In genomic region chr4:153083447-153083921, GRCh38 we compare ENCODE assay signal across 8 cellular contexts.
A peak's percentile ranks its signal among the peaks of the same experiment; 100 is the strongest.
DNase-seq lines count a peak whose midpoint lies in the region; ATAC-seq, FAIRE-seq and TF ChIP-seq lines count a peak whose summit lies in the region.

No MANE protein-coding gene starts in this region.

- POLR2A ChIA-PET in AG04449 (lab: Yijun Ruan, JAX) = no interaction called here

- DNase-seq in AG04449 (ENCODE audit: low read depth, low spot score) (peak; percentile 31), GM18507 (ENCODE audit: extremely low spot score, insufficient read length, low read depth) (peak; percentile 46), NCI-H1930 (lab: John Stamatoyannopoulos, UW) (peak; percentile 44 to 61), T-helper 17 cell (peak in 1 of 3 donors; percentile 17), mammary epithelial cell (peak; percentile 75), inferior parietal cortex (ENCODE audit: extremely low spot score) (peak; percentile 93)
- peak; percentile 9 to 31 for DNase-seq in stimulated activated CD4-positive, alpha-beta T cell treated with anti-CD3 and anti-CD28 coated beads, Interleukin-12 subunit alpha, Interleukin-12 subunit beta, amount 100 ng/mL, for 24 hours (ENCODE audit: low read depth in 2 of 2)

- ATAC-seq in HG02981 (IDR thresholded peaks at IDR 0.05; ENCODE audit: unreplicated experiment) (peak; percentile 70), T-helper 17 cell (peak; percentile 58)

- dilution Hi-C loops in mammary epithelial cell (cut with HindIII; ENCODE audit: low sequenced_read_pairs) = no loop called here

- no peak overlapping the region for H3K4me3 ChIP-seq in AG04449 (ENCODE audit: low read depth, low read length)
- no peak overlapping the region for H3K4me3 ChIP-seq in mammary epithelial cell (replicated peaks in 1 of 3; ENCODE audit: insufficient read depth in 1 of 3, low read depth in 2 of 3, low read length in 3 of 3)

- no peaks in the 10 kb centered on the region for H3K27me3 ChIP-seq in mammary epithelial cell (ENCODE audit: insufficient read depth, low read length)

- H3K36me3 ChIP-seq in mammary epithelial cell (ENCODE audit: insufficient read depth, low read length) = no peaks in the 10 kb centered on the region

- no peak overlapping the region for H3K9ac ChIP-seq in mammary epithelial cell (ENCODE audit: insufficient read depth, low read length)

- no TSS peak for BruUV-seq in mammary epithelial cell (replicated peaks; lab: Mats Ljungman, UMichigan)

- H3K4me2 ChIP-seq in mammary epithelial cell (ENCODE audit: insufficient read depth, low read depth, low read length) = peak overlapping the region; percentile 2

- H3K9me3 ChIP-seq in T-helper 17 cell (ENCODE audit: control insufficient read depth, low read length, poor library complexity, severe bottlenecking) (no peaks in the 10 kb centered on the region), mammary epithelial cell (replicated peaks; ENCODE audit: insufficient read depth, low read length) (no peaks in the 10 kb centered on the region)

- no peaks in the 10 kb centered on the region for H3K79me2 ChIP-seq in mammary epithelial cell (ENCODE audit: insufficient read depth, low read length)

- no peaks in the 10 kb centered on the region for H3K36me3 Mint-ChIP-seq in T-helper 17 cell (ENCODE audit: low read depth)

- H2AFZ ChIP-seq in mammary epithelial cell (ENCODE audit: low read depth, low read length) = peak overlapping the region; percentile 96

- H3K27ac ChIP-seq in mammary epithelial cell (ENCODE audit: insufficient read depth, low read depth, low read length) = no peak overlapping the region

- TF ChIP-seq CTCF in AG04449 (IDR thresholded peaks at IDR 0.05; ENCODE audit: insufficient read depth, low read length, missing control alignments) = peak; percentile 59
- TF ChIP-seq CTCF in mammary epithelial cell (conservative IDR thresholded peaks at IDR 0.05 in 1 of 2, IDR thresholded peaks at IDR 0.05 in 1 of 2; ENCODE audit: extremely low read depth in 1 of 2, insufficient read depth in 1 of 2, low read depth in 1 of 2, low read length in 2 of 2) = peak; percentile 58 to 65

- peaks cover 44% of the 10 kb centered on the region for H3K4me1 Mint-ChIP-seq in T-helper 17 cell

- peaks cover 21% of the 10 kb centered on the region for H3K4me1 ChIP-seq in mammary epithelial cell (ENCODE audit: insufficient read depth, low read length)

- intact Hi-C loops in mammary epithelial cell (cut with micrococcal nuclease) = loop anchor here (1.0 to 2.0 kb wide), 3 partner anchors 45 to 235 kb away; no protein-coding TSS in a partner anchor

- 13% methylated on average over 7 of the region's 7 CpGs for WGBS in mammary epithelial cell (ENCODE audit: low coverage, missing lambda C conversion rate)

- H4K20me1 ChIP-seq in mammary epithelial cell (ENCODE audit: insufficient read depth, low read length) = no peaks in the 10 kb centered on the region

- peak; percentile 92 for FAIRE-seq in GM18507 (lab: Jason Lieb, UNC)

- H3K4me3 Mint-ChIP-seq in T-helper 17 cell = no peak overlapping the region

- CTCF ChIA-PET in AG04449 (lab: Yijun Ruan, JAX) = interaction anchor here (0.7 to 8.9 kb wide), 58 partner anchors 9 to 566 kb away, joined by 3 to 319 read pairs (median 5); partner anchors contain the start of genes ARFIP1 and TIGD4
- CTCF ChIA-PET in mammary epithelial cell (lab: Charles Lee; ENCODE audit: low non-redundant PET) = interaction anchor here (0.6 to 1.0 kb wide), 7 partner anchors 17 to 440 kb away, joined by 3 to 9 read pairs (median 5); no protein-coding TSS in a partner anchor

- H3K27me3 Mint-ChIP-seq in T-helper 17 cell = peaks cover 14% of the 10 kb centered on the region

- H3K27ac Mint-ChIP-seq in T-helper 17 cell = peak overlapping the region; percentile 60

- in situ Hi-C loops in mammary epithelial cell (cut with MboI; ENCODE audit: low sequenced_read_pairs in 2 of 2) = loop anchor here (5.0 to 10.0 kb wide), 3 partner anchors 39 to 239 kb away; no protein-coding TSS in a partner anchor
